Comparison of ENCODE assay signal across 30 cellular contexts in the genomic region with DNA sequence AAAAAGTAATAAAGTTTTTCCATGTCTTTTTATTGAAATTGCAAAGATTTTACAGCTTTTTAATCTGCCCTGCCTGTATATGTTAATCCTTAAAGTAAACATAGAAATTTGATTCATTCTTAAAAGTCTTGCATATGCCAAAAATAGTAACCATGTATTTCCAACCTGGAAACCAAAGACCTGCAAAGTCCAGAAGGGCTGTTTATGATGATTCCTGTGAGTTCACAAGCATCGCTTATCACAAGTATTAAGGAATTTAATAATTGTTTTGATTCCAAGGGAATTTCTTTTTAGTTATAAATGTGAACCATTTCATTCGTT.
"Had no signal": no experiment of that assay in that cellular context is flagged by ENCODE, and none has a peak within 500 bp of the region (broad histone marks: within the 10 kb centered on the region; RNA-seq: fewer than 3 reads in every experiment).

No MANE protein-coding gene starts in this region.

- H3K4me2 ChIP-seq: KMS-11 had no signal

- H3K9me3 ChIP-seq: SJSA1 had no signal

- H3K27ac ChIP-seq: brain microvascular endothelial cell, cardiac muscle cell, KMS-11, SJSA1, WERI-Rb-1 had no signal

- H3K9ac ChIP-seq: KMS-11 had no signal

- H3K36me3 ChIP-seq: cardiac muscle cell, SJSA1, WERI-Rb-1 had no signal

- DNase-seq: activated CD4-positive, alpha-beta memory T cell treated with anti-CD3 and anti-CD28 coated beads, Interleukin-2, amount 10 ng/mL, durations not matched to agents 7 days and 5 days; activated CD4-positive, alpha-beta T cell treated with anti-CD3 and anti-CD28 coated beads for 1 hour; activated CD4-positive, alpha-beta T cell treated with anti-CD3 and anti-CD28 coated beads for 48 hours; activated CD4-positive, CD25-positive, alpha-beta regulatory T cell; activated CD8-positive, alpha-beta memory T cell treated with anti-CD3 and anti-CD28 coated beads for 24 hours; activated CD8-positive, alpha-beta memory T cell treated with anti-CD3 and anti-CD28 coated beads, Interleukin-2, amount 10 ng/mL, durations not matched to agents 7 days and 5 days; activated CD8-positive, alpha-beta memory T cell treated with anti-CD3 and anti-CD28 coated beads, Interleukin-2, amount 50 U/mL, for 48 hours; activated effector memory CD4-positive, alpha-beta T cell treated with Interleukin-2 at 50 U/mL for 16 hours; activated naive CD4-positive, alpha-beta T cell; activated naive CD4-positive, alpha-beta T cell treated with anti-CD3 and anti-CD28 coated beads, Interleukin-2, amount 50 U/mL, for 16 hours; activated naive CD8-positive, alpha-beta T cell treated with anti-CD3 and anti-CD28 coated beads for 36 hours; activated T-cell treated with anti-CD3 and anti-CD28 coated beads, Interleukin-2, amount 50 U/mL, for 48 hours; amniotic stem cell; aorta; brain microvascular endothelial cell; NCI-H1436; NCI-H1694; NCI-H1930; NCI-H2081 treated with DMSO at 0.1 percent for 48 hours; NCI-H748 treated with DMSO at 0.1 percent for 48 hours; NK-92 treated with Interleukin-12 subunit alpha and Interleukin-12 subunit beta, amount 100 ng/mL, for 24 hours; SHP77 treated with DMSO at 0.1 percent for 48 hours; SW 1271; T-helper 1 cell; T-helper 2 cell; T-helper 9 cell had no signal

- H3K27me3 ChIP-seq: brain microvascular endothelial cell, cardiac muscle cell, SJSA1 had no signal

- H3K4me1 ChIP-seq: SJSA1 had no signal

- ATAC-seq: activated CD8-positive, alpha-beta memory T cell treated with anti-CD3 and anti-CD28 coated beads, Interleukin-2, amount 10 ng/mL, durations not matched to agents 7 days and 5 days had no signal

- H3K4me3 ChIP-seq: cardiac muscle cell, SJSA1 had no signal
